In genomic region chr9:26391036-26391435, GRCh38 we compare ENCODE assay signal across 37 cellular contexts.
"Had no signal": no experiment of that assay in that cellular context is flagged by ENCODE, and none has a peak within 500 bp of the region (broad histone marks: within the 10 kb centered on the region; RNA-seq: fewer than 3 reads in every experiment).

No MANE protein-coding gene starts in this region.

- H3K9me3 ChIP-seq: adrenal gland, colonic mucosa had no signal

- H3K27ac ChIP-seq: adrenal gland, ascending aorta, breast epithelium, cardiac muscle cell, colonic mucosa, WERI-Rb-1 had no signal

- H3K36me3 Mint-ChIP-seq: activated CD8-positive, alpha-beta memory T cell treated with anti-CD3 and anti-CD28 coated beads, Interleukin-2, amount 10 ng/mL, durations not matched to agents 7 days and 5 days; activated naive CD4-positive, alpha-beta T cell treated with anti-CD3 and anti-CD28 coated beads, Interleukin-2, amount 50 U/mL, for 24 hours; activated naive CD8-positive, alpha-beta T cell treated with anti-CD3 and anti-CD28 coated beads for 36 hours had no signal

- H3K4me1 ChIP-seq: adrenal gland, ascending aorta, breast epithelium, colonic mucosa had no signal

- H3K4me3 Mint-ChIP-seq: activated B cell treated with CpG ODN at 0.5 μM for 24 hours; activated CD8-positive, alpha-beta memory T cell treated with anti-CD3 and anti-CD28 coated beads, Interleukin-2, amount 10 ng/mL, durations not matched to agents 7 days and 5 days; activated CD8-positive, alpha-beta T cell treated with anti-CD3 and anti-CD28 coated beads, Interleukin-2, amount 10 ng/mL, durations not matched to agents 7 days and 5 days; activated naive CD4-positive, alpha-beta T cell treated with anti-CD3 and anti-CD28 coated beads for 36 hours; activated naive CD4-positive, alpha-beta T cell treated with anti-CD3 and anti-CD28 coated beads, Interleukin-2, amount 50 U/mL, for 24 hours; activated naive CD8-positive, alpha-beta T cell treated with anti-CD3 and anti-CD28 coated beads for 36 hours; activated naive CD8-positive, alpha-beta T cell treated with anti-CD3 and anti-CD28 coated beads, Interleukin-2, amount 50 U/mL, for 24 hours; activated T-helper 1 cell treated with anti-CD3 and anti-CD28 coated beads, Interleukin-12 subunit alpha, Interleukin-12 subunit beta, Interleukin-2, Interleukin-4 antibody, amounts not matched to agents 30 ng/mL and 10 ng/mL and 1 ng/mL, durations not matched to agents 14 hours and 24 hours and 36 hours; brain; T-helper 17 cell; T-helper 2 cell treated with Interferon-gamma antibody and Interleukin-4, amounts not matched to agents 5 μg/mL and 100 μg/mL, for 36 hours had no signal

- H3K4me1 Mint-ChIP-seq: activated B cell treated with CpG ODN at 0.5 μM for 24 hours; activated CD8-positive, alpha-beta memory T cell treated with anti-CD3 and anti-CD28 coated beads, Interleukin-2, amount 10 ng/mL, durations not matched to agents 7 days and 5 days; activated naive CD4-positive, alpha-beta T cell treated with anti-CD3 and anti-CD28 coated beads, Interleukin-2, amount 50 U/mL, for 24 hours; activated naive CD8-positive, alpha-beta T cell treated with anti-CD3 and anti-CD28 coated beads for 36 hours; activated naive CD8-positive, alpha-beta T cell treated with anti-CD3 and anti-CD28 coated beads, Interleukin-2, amount 50 U/mL, for 24 hours; brain; T-helper 17 cell had no signal

- H3K36me3 ChIP-seq: adrenal gland, ascending aorta, breast epithelium, cardiac muscle cell, colonic mucosa, WERI-Rb-1 had no signal

- ATAC-seq: activated CD4-positive, CD25-positive, alpha-beta regulatory T cell treated with anti-CD3 and anti-CD28 coated beads, Interleukin-2, amount 50 U/mL, for 24 hours; activated CD8-positive, alpha-beta memory T cell treated with anti-CD3 and anti-CD28 coated beads, Interleukin-2, amount 10 ng/mL, durations not matched to agents 7 days and 5 days; activated CD8-positive, alpha-beta T cell treated with anti-CD3 and anti-CD28 coated beads, Interleukin-2, amount 10 ng/mL, durations not matched to agents 7 days and 5 days; activated naive CD8-positive, alpha-beta T cell treated with anti-CD3 and anti-CD28 coated beads, Interleukin-2, amount 50 U/mL, for 24 hours; esophagus mucosa; T-helper 17 cell had no signal

- H3K27me3 ChIP-seq: adrenal gland, ascending aorta, breast epithelium, cardiac muscle cell, colonic mucosa had no signal

- H3K27me3 Mint-ChIP-seq: activated B cell treated with CpG ODN at 0.5 μM for 24 hours; activated CD8-positive, alpha-beta memory T cell treated with anti-CD3 and anti-CD28 coated beads, Interleukin-2, amount 10 ng/mL, durations not matched to agents 7 days and 5 days; activated naive CD4-positive, alpha-beta T cell treated with anti-CD3 and anti-CD28 coated beads, Interleukin-2, amount 50 U/mL, for 24 hours; activated naive CD8-positive, alpha-beta T cell treated with anti-CD3 and anti-CD28 coated beads for 36 hours; activated naive CD8-positive, alpha-beta T cell treated with anti-CD3 and anti-CD28 coated beads, Interleukin-2, amount 50 U/mL, for 24 hours; T-helper 17 cell had no signal

- DNase-seq: activated B cell treated with CpG ODN at 0.5 μM for 24 hours; activated CD4-positive, alpha-beta T cell treated with anti-CD3 and anti-CD28 coated beads for 48 hours; activated CD4-positive, alpha-beta T cell treated with anti-CD3 and anti-CD28 coated beads, Interleukin-2, amount 50 U/mL, for 1 hour; activated CD4-positive, alpha-beta T cell treated with anti-CD3 and anti-CD28 coated beads, Interleukin-2, amount 50 U/mL, for 48 hours; activated CD8-positive, alpha-beta memory T cell treated with anti-CD3 and anti-CD28 coated beads, Interleukin-2, amount 10 ng/mL, durations not matched to agents 7 days and 5 days; activated CD8-positive, alpha-beta memory T cell treated with anti-CD3 and anti-CD28 coated beads, Interleukin-2, amount 50 U/mL, for 4 hours; activated CD8-positive, alpha-beta T cell treated with anti-CD3 and anti-CD28 coated beads, Interleukin-2, amount 10 ng/mL, durations not matched to agents 7 days and 5 days; activated effector memory CD4-positive, alpha-beta T cell treated with anti-CD3 and anti-CD28 coated beads, Interleukin-2, amount 50 U/mL, for 16 hours; activated naive CD4-positive, alpha-beta T cell treated with anti-CD3 and anti-CD28 coated beads for 36 hours; activated naive CD8-positive, alpha-beta T cell treated with anti-CD3 and anti-CD28 coated beads for 36 hours; activated naive CD8-positive, alpha-beta T cell treated with anti-CD3 and anti-CD28 coated beads, Interleukin-2, amount 50 U/mL, for 24 hours; activated T-cell treated with anti-CD3 and anti-CD28 coated beads, Interleukin-2, amount 50 U/mL, for 1 hour; activated T-cell treated with anti-CD3 and anti-CD28 coated beads, Interleukin-2, amount 50 U/mL, for 48 hours; adrenal gland; amygdala; central memory CD4-positive, alpha-beta T cell; cerebellar nuclear complex; colonic mucosa; effector CD8-positive, alpha-beta T cell; foreskin fibroblast; head of caudate nucleus; T-helper 17 cell; T1000; WERI-Rb-1 had no signal

- FAIRE-seq: endometrium, endothelial cell of umbilical vein, frontal cortex had no signal

- H3K27ac Mint-ChIP-seq: activated B cell treated with CpG ODN at 0.5 μM for 24 hours; activated CD8-positive, alpha-beta memory T cell treated with anti-CD3 and anti-CD28 coated beads, Interleukin-2, amount 10 ng/mL, durations not matched to agents 7 days and 5 days; activated CD8-positive, alpha-beta T cell treated with anti-CD3 and anti-CD28 coated beads, Interleukin-2, amount 10 ng/mL, durations not matched to agents 7 days and 5 days; activated naive CD4-positive, alpha-beta T cell treated with anti-CD3 and anti-CD28 coated beads for 36 hours; activated naive CD4-positive, alpha-beta T cell treated with anti-CD3 and anti-CD28 coated beads, Interleukin-2, amount 50 U/mL, for 24 hours; activated naive CD8-positive, alpha-beta T cell treated with anti-CD3 and anti-CD28 coated beads for 36 hours; activated naive CD8-positive, alpha-beta T cell treated with anti-CD3 and anti-CD28 coated beads, Interleukin-2, amount 50 U/mL, for 24 hours; activated T-helper 1 cell treated with anti-CD3 and anti-CD28 coated beads, Interleukin-12 subunit alpha, Interleukin-12 subunit beta, Interleukin-2, Interleukin-4 antibody, amounts not matched to agents 30 ng/mL and 10 ng/mL and 1 ng/mL, durations not matched to agents 14 hours and 24 hours and 36 hours; activated T-helper 2 cell treated with anti-CD3 and anti-CD28 coated beads, Interferon-gamma antibody, Interleukin-2, Interleukin-4, amounts not matched to agents 10 μg/mL and 5 μg/mL and 100 μg/mL, durations not matched to agents 14 hours and 24 hours and 36 hours; T-helper 17 cell; T-helper 2 cell treated with Interferon-gamma antibody and Interleukin-4, amounts not matched to agents 5 μg/mL and 100 μg/mL, for 36 hours had no signal

- H3K4me3 ChIP-seq: adrenal gland, ascending aorta, breast epithelium, cardiac muscle cell, colonic mucosa had no signal
